1 cellular context compared by ENCODE assay signal in genomic region chr1:121519756-121520286, GRCh38.
TF ChIP-seq lines count a peak whose summit lies in the region.

No MANE protein-coding gene starts in this region.

TF ChIP-seq in K562, 482 proteins besides CTCF, POLR2A, EP300 and RAD21:
- peak; percentile 54 for TF ChIP-seq EGR1 (conservative IDR thresholded peaks at IDR 0.05)
